ENCODE assay signal across 1 cellular context in the genomic region with DNA sequence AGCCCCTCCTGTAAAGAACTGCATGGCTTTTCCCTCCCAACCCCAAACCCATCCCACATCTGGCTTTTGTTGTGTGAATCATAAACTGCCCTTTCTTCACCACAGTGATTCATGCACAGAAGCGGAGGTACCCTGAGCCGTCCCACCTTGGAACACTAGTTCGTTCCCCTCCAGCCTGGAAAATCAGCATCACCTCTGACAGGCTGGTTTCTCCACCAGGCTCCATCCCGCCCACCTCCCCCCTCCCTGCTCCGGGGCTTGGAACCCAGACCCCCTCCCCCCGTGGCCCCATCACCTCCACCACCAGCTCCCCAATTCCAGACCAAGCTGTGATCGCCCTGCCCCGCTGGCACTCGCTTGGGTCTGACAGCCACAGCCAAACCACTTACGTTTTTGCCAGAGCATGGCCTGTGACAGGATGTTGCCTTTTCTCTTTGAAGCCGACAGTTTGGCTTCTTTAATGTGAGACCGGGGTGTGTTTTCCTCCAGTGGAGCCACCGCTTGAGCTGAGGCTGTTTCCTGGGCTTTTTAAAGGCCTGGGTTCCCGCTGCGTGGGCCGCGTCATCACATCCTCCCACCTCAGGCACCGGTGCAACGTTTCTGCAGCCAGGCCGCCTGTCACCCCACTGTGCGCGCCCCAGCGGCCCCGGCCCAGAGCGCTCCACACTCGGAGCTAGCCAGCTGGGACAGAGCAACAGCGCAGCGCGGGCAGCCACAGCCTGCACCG.
TF ChIP-seq lines count a peak whose summit lies in the region.

TSS of gene POU2AF1 (minus strand) at position 503 of the 727 bp plus-strand sequence. CDS start at position 405, 98 bp downstream.

TF ChIP-seq in GM12878, 131 proteins besides CTCF, POLR2A, EP300 and RAD21 (continued from another document and continues in another):
- TF ChIP-seq ZBTB40 (IDR thresholded peaks at IDR 0.05; ENCODE audit: borderline replicate concordance) (no peak), BCLAF1 (IDR thresholded peaks at IDR 0.05) (no peak), FOXM1 (IDR thresholded peaks at IDR 0.05; ENCODE audit: low read depth, low read length) (peak; percentile 31), ZNF24 (IDR thresholded peaks at IDR 0.05) (peak; percentile 58; the same call in 1 of the 2 replicates), GABPA (IDR thresholded peaks at IDR 0.05; ENCODE audit: low read depth) (no peak), SIN3A (IDR thresholded peaks at IDR 0.05; ENCODE audit: low read depth, low read length) (peak; percentile 10; the same call in 1 of the 2 replicates), IRF4 (IDR thresholded peaks at IDR 0.05; ENCODE audit: low read depth, low read length) (no peak), HCFC1 (IDR thresholded peaks at IDR 0.05; ENCODE audit: low read length) (peak; percentile 23; the same call in 1 of the 2 replicates), CEBPZ (IDR thresholded peaks at IDR 0.05; ENCODE audit: low read depth, low read length) (no peak), CBX3 (IDR thresholded peaks at IDR 0.05; ENCODE audit: borderline replicate concordance, low read depth) (no peak), YBX1 (IDR thresholded peaks at IDR 0.05) (no peak), WRNIP1 (IDR thresholded peaks at IDR 0.05; ENCODE audit: borderline replicate concordance, low read depth, low read length) (0 out of 2 replicates have a peak, but pooled peaks have one; percentile 80), TAF1 (IDR thresholded peaks at IDR 0.05; ENCODE audit: borderline replicate concordance, low read depth, low read length) (peak; percentile 71; the same call in 1 of the 2 replicates), SMARCA5 (IDR thresholded peaks at IDR 0.05) (peak; percentile 73; the same call in 1 of the 2 replicates), IKZF2 (IDR thresholded peaks at IDR 0.05) (peak in 1 of 2 experiments; percentile 83; a peak in 2 of 4 replicates), EED (IDR thresholded peaks at IDR 0.05; ENCODE audit: low read depth) (no peak; the same call in 1 of the 2 replicates), SUZ12 (IDR thresholded peaks at IDR 0.05; ENCODE audit: unreplicated experiment) (no peak), KLF5 (IDR thresholded peaks at IDR 0.05; ENCODE audit: partially characterized antibody) (peak; percentile 72), HDAC2 (IDR thresholded peaks at IDR 0.05) (no peak), RELA (IDR thresholded peaks at IDR 0.05; ENCODE audit: borderline replicate concordance, partially characterized antibody) (peak; percentile 9), BRCA1 (IDR thresholded peaks at IDR 0.05; ENCODE audit: low read depth, low read length) (no peak), BACH1 (IDR thresholded peaks at IDR 0.05; ENCODE audit: borderline replicate concordance) (peak; percentile 88), POLR2AphosphoS5 (IDR thresholded peaks at IDR 0.05; ENCODE audit: low read length) (peak; percentile 96), RFX5 (IDR thresholded peaks at IDR 0.05; ENCODE audit: low read depth, low read length) (peak; percentile 10; the same call in 1 of the 2 replicates), HDGF (IDR thresholded peaks at IDR 0.05) (peak; percentile 44; the same call in 1 of the 2 replicates), YY1 (IDR thresholded peaks at IDR 0.05; ENCODE audit: low read depth, low read length) (peak; percentile 13; the same call in 1 of the 2 replicates), RUNX3 (IDR thresholded peaks at IDR 0.05; ENCODE audit: low read length) (peak; percentile 30), REST (IDR thresholded peaks at IDR 0.05; ENCODE audit: low read depth, low read length) (no peak), MEF2B (IDR thresholded peaks at IDR 0.05; ENCODE audit: partially characterized antibody, poor library complexity, severe bottlenecking) (no peak), USF2 (IDR thresholded peaks at IDR 0.05; ENCODE audit: borderline replicate concordance, low read depth, low read length) (no peak), FOXK2 (IDR thresholded peaks at IDR 0.05) (no peak), MTA2 (IDR thresholded peaks at IDR 0.05; ENCODE audit: low read depth) (no peak), TCF7 (IDR thresholded peaks at IDR 0.05; ENCODE audit: borderline replicate concordance) (no peak), RAD51 (IDR thresholded peaks at IDR 0.05) (no peak)
- TF ChIP-seq, protein P1, sequence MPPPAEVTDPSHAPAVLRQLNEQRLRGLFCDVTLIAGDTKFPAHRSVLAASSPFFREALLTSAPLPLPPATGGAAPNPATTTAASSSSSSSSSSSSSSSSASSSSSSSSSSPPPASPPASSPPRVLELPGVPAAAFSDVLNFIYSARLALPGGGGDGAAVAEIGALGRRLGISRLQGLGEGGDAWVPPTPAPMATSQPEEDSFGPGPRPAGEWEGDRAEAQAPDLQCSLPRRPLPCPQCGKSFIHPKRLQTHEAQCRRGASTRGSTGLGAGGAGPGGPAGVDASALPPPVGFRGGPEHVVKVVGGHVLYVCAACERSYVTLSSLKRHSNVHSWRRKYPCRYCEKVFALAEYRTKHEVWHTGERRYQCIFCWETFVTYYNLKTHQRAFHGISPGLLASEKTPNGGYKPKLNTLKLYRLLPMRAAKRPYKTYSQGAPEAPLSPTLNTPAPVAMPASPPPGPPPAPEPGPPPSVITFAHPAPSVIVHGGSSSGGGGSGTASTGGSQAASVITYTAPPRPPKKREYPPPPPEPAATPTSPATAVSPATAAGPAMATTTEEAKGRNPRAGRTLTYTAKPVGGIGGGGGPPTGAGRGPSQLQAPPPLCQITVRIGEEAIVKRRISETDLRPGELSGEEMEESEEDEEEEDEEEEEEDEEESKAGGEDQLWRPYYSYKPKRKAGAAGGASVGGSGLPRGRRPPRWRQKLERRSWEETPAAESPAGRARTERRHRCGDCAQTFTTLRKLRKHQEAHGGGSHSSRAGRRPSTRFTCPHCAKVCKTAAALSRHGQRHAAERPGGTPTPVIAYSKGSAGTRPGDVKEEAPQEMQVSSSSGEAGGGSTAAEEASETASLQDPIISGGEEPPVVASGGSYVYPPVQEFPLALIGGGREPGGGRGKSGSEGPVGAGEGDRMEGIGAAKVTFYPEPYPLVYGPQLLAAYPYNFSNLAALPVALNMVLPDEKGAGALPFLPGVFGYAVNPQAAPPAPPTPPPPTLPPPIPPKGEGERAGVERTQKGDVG (CRISPR knock-in tag; IDR thresholded peaks at IDR 0.05) = no peak
